9 cellular contexts compared by ENCODE assay signal in the genomic region with DNA sequence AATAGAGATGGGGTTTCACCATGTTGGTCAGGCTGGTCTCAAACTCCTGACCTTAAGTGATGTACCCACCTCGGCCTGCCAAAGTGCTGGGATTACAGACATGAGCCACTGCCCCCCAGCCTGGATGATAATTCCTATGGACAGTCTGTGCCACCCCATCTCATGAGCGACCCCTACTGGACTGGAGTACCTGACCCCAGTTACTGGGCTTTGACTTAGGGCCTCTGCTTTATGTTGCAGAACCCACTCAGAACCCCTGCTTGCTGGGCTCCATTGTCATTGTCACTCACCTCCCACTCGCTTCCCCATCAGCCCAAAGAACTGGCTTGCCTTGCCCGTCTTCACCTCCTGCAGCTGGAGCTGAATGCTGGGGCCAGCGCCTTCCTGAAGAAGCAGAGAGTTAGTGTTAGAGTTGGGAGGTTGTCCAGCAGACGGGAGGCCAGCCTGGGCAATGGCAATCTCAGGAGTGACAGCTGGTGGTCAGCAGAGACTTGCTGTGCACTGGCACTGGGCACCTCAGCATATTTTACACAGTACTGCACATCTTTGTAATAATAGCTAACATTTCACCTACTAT. TPM values are rescaled to one million over a fixed set of nuclear protein-coding genes. Genes with fewer than 3 reads are reported as not detected.
DNase-seq lines count a peak whose midpoint lies in the region; ATAC-seq, FAIRE-seq and TF ChIP-seq lines count a peak whose summit lies in the region.
"Had no signal": no experiment of that assay in that cellular context is flagged by ENCODE, and none has a peak within 500 bp of the region (broad histone marks: within the 10 kb centered on the region; RNA-seq: fewer than 3 reads in every experiment).

No MANE protein-coding gene starts in this region.

- no peaks in the 10 kb centered on the region for H3K4me1 ChIP-seq in PC-9 (replicated peaks; ENCODE audit: insufficient read depth)
- H3K4me1 ChIP-seq: uterus had no signal

- no peak overlapping the region for H2AFZ ChIP-seq in PC-9

- CTCF ChIA-PET in PC-9 (lab: Charles Lee): interaction anchor here (0.6 kb wide), 1 partner anchor 96 kb away, joined by 4 read pairs; no protein-coding TSS in a partner anchor

- intact Hi-C loops in PC-9 (cut with micrococcal nuclease; ENCODE audit: unreplicated experiment): no loop called here

- no TSS peak for BruUV-seq in PC-9 (replicated peaks; lab: Mats Ljungman, UMichigan)

- H3K36me3 ChIP-seq in PC-9 (ENCODE audit: low read depth): 0 out of 2 replicates have a peak, but pooled peaks cover 4% of the 10 kb centered on the region
- H3K36me3 ChIP-seq: uterus had no signal

- H4K20me1 ChIP-seq in PC-9 (ENCODE audit: insufficient read depth): no peaks in the 10 kb centered on the region

- H3K9me2 ChIP-seq in PC-9 (ENCODE audit: insufficient read depth): no peaks in the 10 kb centered on the region

- no peaks in the 10 kb centered on the region for H3K79me2 ChIP-seq in PC-9 (ENCODE audit: low read depth)

- no peak for FAIRE-seq in urothelium cell line (lab: Jason Lieb, UNC)

- H3K4me2 ChIP-seq in PC-9: no peak overlapping the region

- TF ChIP-seq CTCF in PC-9 (conservative IDR thresholded peaks at IDR 0.05) (peak; percentile 63), epithelial cell of esophagus (IDR thresholded peaks at IDR 0.05; ENCODE audit: insufficient read depth, low read depth, low read length, missing control alignments) (peak; percentile 41)

- POLR2A ChIA-PET in PC-9 (lab: Charles Lee; ENCODE audit: unreplicated experiment): no interaction called here

- H3F3A ChIP-seq in PC-9 (ENCODE audit: insufficient read depth, low read depth): peaks cover 16% of the 10 kb centered on the region; the same call in 1 of the 2 replicates

- no peaks in the 10 kb centered on the region for H3K9me3 ChIP-seq in PC-9 (ENCODE audit: insufficient read depth, low read depth)
- H3K9me3 ChIP-seq: uterus had no signal

- H3K4me3 ChIP-seq in PC-9 (no peak overlapping the region), epithelial cell of esophagus (ENCODE audit: low read length) (no peak overlapping the region)
- H3K4me3 ChIP-seq: uterus had no signal

- H3K27me3 ChIP-seq in PC-9 (ENCODE audit: insufficient read depth, low read depth): no peaks in the 10 kb centered on the region
- H3K27me3 ChIP-seq: uterus had no signal

- ATAC-seq in GM21515 (IDR thresholded peaks at IDR 0.05; ENCODE audit: unreplicated experiment): no peak

- H3K27ac ChIP-seq in PC-9: no peak overlapping the region
- H3K27ac ChIP-seq: uterus had no signal

- DNase-seq in stimulated activated CD4-positive, alpha-beta T cell treated with anti-CD3 and anti-CD28 coated beads, Interleukin-4, amount 100 ng/mL, for 24 hours: peak; percentile 18
- DNase-seq in stimulated activated CD4-positive, alpha-beta T cell treated with anti-CD3 and anti-CD28 coated beads, Interleukin-4, amount 100 ng/mL, for 1 hour: no peak
- no peak for DNase-seq in PC-9
- DNase-seq in epithelial cell of esophagus (ENCODE audit: low read depth): no peak
- peak; percentile 47 for DNase-seq in urothelium cell line (ENCODE audit: low spot score)
- DNase-seq in T-helper 9 cell: no peak
- DNase-seq in NCI-H1417 treated with DMSO at 0.1 percent for 48 hours (lab: John Stamatoyannopoulos, UW): no peak
- DNase-seq: uterus had no signal

RNA-seq across cellular contexts. Expression of gene TAC4, which starts 4.0 kb away (rescaled TPM):
- not detected in 2 replicates for total RNA-seq in PC-9 (2021)

RNA-seq across cellular contexts. Expression of gene KAT7, which starts 55.4 kb away (rescaled TPM):
- 41.6 and 57.0 TPM in 2 replicates for total RNA-seq in PC-9 (2021)

Comparison
In these comparisons a context has a peak if more than half of its experiments do, and no peak if none do; other contexts are left out.
1. DNase-seq: peak in stimulated activated CD4-positive, alpha-beta T cell treated with anti-CD3 and anti-CD28 coated beads, Interleukin-4, amount 100 ng/mL, for 24 hours (single experiment) and urothelium cell line (single experiment); none in stimulated activated CD4-positive, alpha-beta T cell treated with anti-CD3 and anti-CD28 coated beads, Interleukin-4, amount 100 ng/mL, for 1 hour (single experiment), PC-9 (0 of 2), epithelial cell of esophagus (single experiment), T-helper 9 cell (single experiment) and NCI-H1417 treated with DMSO at 0.1 percent for 48 hours (single experiment).